Comparison of ENCODE assay signal across 10 cellular contexts in the genomic region with DNA sequence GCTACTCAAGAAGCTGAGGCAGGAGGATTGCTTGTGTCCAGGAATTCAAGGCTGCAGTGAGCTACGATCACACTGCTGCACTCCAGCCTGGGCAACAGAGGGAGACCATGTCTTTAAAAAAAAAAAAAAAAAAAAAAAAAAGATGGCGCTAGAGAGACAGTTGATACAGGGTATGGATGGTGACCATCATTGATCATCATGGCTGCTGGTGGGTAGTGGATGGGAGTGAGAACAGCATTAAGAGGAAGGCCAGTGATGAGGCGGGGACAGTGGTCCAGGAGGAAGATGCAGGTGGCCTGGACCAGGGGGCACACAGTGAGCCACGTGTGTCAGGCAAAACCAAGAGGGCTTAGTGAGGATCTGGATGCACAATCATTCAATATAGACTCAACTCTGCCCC. TPM values are rescaled to one million over a fixed set of nuclear protein-coding genes. Genes with fewer than 3 reads are reported as not detected.
DNase-seq lines count a peak whose midpoint lies in the region; ATAC-seq, FAIRE-seq and TF ChIP-seq lines count a peak whose summit lies in the region.
"Had no signal": no experiment of that assay in that cellular context is flagged by ENCODE, and none has a peak within 500 bp of the region (broad histone marks: within the 10 kb centered on the region; RNA-seq: fewer than 3 reads in every experiment).

No MANE protein-coding gene starts in this region.

- CTCF ChIA-PET in CD4-positive, alpha-beta T cell (lab: Charles Lee): no interaction called here

- no peak for DNase-seq in CD4-positive, alpha-beta T cell
- no peak for DNase-seq in HFFc6
- no peak for DNase-seq in astrocyte (ENCODE audit: low read depth)
- no peak for DNase-seq in NCI-H1436 treated with DMSO at 0.1 percent for 48 hours (lab: John Stamatoyannopoulos, UW)
- no peak for DNase-seq in effector CD4-positive, alpha-beta T cell
- DNase-seq in COR-L47 (lab: John Stamatoyannopoulos, UW): no peak
- DNase-seq in NCI-H1417 (lab: John Stamatoyannopoulos, UW): no peak

- peaks cover 29% of the 10 kb centered on the region for H3K4me1 ChIP-seq in astrocyte (ENCODE audit: insufficient read depth, low read length)

- peaks cover 28% of the 10 kb centered on the region for H3K4me1 Mint-ChIP-seq in CD4-positive, alpha-beta T cell (ENCODE audit: low read depth)
- peaks cover 53% of the 10 kb centered on the region for H3K4me1 Mint-ChIP-seq in HFFc6 (ENCODE audit: low read depth)
- H3K4me1 Mint-ChIP-seq in astrocyte (ENCODE audit: low read depth, unreplicated experiment): peaks cover 12% of the 10 kb centered on the region

- H3K9me3 ChIP-seq in CD4-positive, alpha-beta T cell (ENCODE audit: control insufficient read depth, low read length): no peaks in the 10 kb centered on the region
- H3K9me3 ChIP-seq in astrocyte (ENCODE audit: insufficient read depth, low read depth, low read length) (no peaks in the 10 kb centered on the region), neural cell (ENCODE audit: low read length) (no peaks in the 10 kb centered on the region)

- ATAC-seq in CD4-positive, alpha-beta T cell (ENCODE audit: poor library complexity): no peak

- H3K27me3 ChIP-seq in CD4-positive, alpha-beta T cell (ENCODE audit: control insufficient read depth, insufficient read depth, low read length): no peaks in the 10 kb centered on the region
- H3K27me3 ChIP-seq in astrocyte (ENCODE audit: insufficient read depth, low read length) (no peaks in the 10 kb centered on the region), neural cell (ENCODE audit: insufficient read depth, low read depth, low read length) (no peaks in the 10 kb centered on the region)

- no peaks in the 10 kb centered on the region for H3K9me2 ChIP-seq in neural cell (ENCODE audit: insufficient read depth, low read length)

- H2AFZ ChIP-seq in astrocyte (ENCODE audit: low read depth, low read length) (peak overlapping the region; percentile 70), neural cell (ENCODE audit: low read depth, low read length) (peak overlapping the region; percentile 43)

- H3K4me2 ChIP-seq in astrocyte (ENCODE audit: low read length) (no peak overlapping the region), neural cell (ENCODE audit: low read length) (no peak overlapping the region)

- intact Hi-C loops in CD4-positive, alpha-beta T cell (cut with DNase I, micrococcal nuclease): loop anchor here (2.0 to 10.0 kb wide), 4 partner anchors 26 to 468 kb away; a partner anchor contains a TSS

- H4K20me1 ChIP-seq in astrocyte (ENCODE audit: insufficient read depth, low read length) (no peaks in the 10 kb centered on the region), neural cell (ENCODE audit: insufficient read depth) (no peaks in the 10 kb centered on the region)

- no peaks in the 10 kb centered on the region for H3K36me3 Mint-ChIP-seq in CD4-positive, alpha-beta T cell (ENCODE audit: low read depth)
- H3K36me3 Mint-ChIP-seq in HFFc6 (ENCODE audit: low read depth) (0 out of 2 replicates have a peak, but pooled peaks cover 4% of the 10 kb centered on the region), astrocyte (ENCODE audit: low read depth, unreplicated experiment) (peaks cover 2% of the 10 kb centered on the region)

- H3K4me3 ChIP-seq in astrocyte (ENCODE audit: insufficient read depth, low read depth, low read length) (no peak overlapping the region), neural cell (ENCODE audit: low read length) (peak overlapping the region; percentile 92)

- H3K9me3 Mint-ChIP-seq in CD4-positive, alpha-beta T cell: no peaks in the 10 kb centered on the region
- H3K9me3 Mint-ChIP-seq in HFFc6 (no peaks in the 10 kb centered on the region), astrocyte (ENCODE audit: unreplicated experiment) (no peaks in the 10 kb centered on the region)
- H3K9me3 Mint-ChIP-seq: endodermal cell had no signal

- H3K27me3 Mint-ChIP-seq in CD4-positive, alpha-beta T cell: no peaks in the 10 kb centered on the region
- H3K27me3 Mint-ChIP-seq in HFFc6 (ENCODE audit: insufficient read depth): no peaks in the 10 kb centered on the region; the same call in none of the 2 replicates
- H3K27me3 Mint-ChIP-seq in astrocyte (ENCODE audit: low read depth, unreplicated experiment): peaks cover 2% of the 10 kb centered on the region

- TF ChIP-seq CTCF in CD4-positive, alpha-beta T cell (IDR thresholded peaks at IDR 0.05): no peak
- no peak for TF ChIP-seq CTCF in HFFc6 (IDR thresholded peaks at IDR 0.05)
- no peak for TF ChIP-seq CTCF in astrocyte (IDR thresholded peaks at IDR 0.05; ENCODE audit: insufficient read depth, low read depth, low read length)
- peak; percentile 29 for TF ChIP-seq CTCF in neural cell (IDR thresholded peaks at IDR 0.05; ENCODE audit: poor library complexity, severe bottlenecking)

- H3K79me2 ChIP-seq in astrocyte (ENCODE audit: insufficient read depth, low read length) (no peaks in the 10 kb centered on the region), neural cell (replicated peaks; ENCODE audit: insufficient read depth, low read length) (no peaks in the 10 kb centered on the region)

- FAIRE-seq in astrocyte (lab: Jason Lieb, UNC): no peak

- no peaks in the 10 kb centered on the region for H3K36me3 ChIP-seq in astrocyte (ENCODE audit: insufficient read depth, low read length)
- no peaks in the 10 kb centered on the region for H3K36me3 ChIP-seq in neural cell (ENCODE audit: insufficient read depth, low read length)
- H3K36me3 ChIP-seq: WERI-Rb-1 had no signal

- POLR2A ChIA-PET in CD4-positive, alpha-beta T cell (lab: Charles Lee): interaction anchor here (3.6 kb wide), 1 partner anchor 27 kb away, joined by 39 read pairs; a partner anchor contains a TSS

- peak overlapping the region; percentile 89 for H3K4me3 Mint-ChIP-seq in CD4-positive, alpha-beta T cell
- H3K4me3 Mint-ChIP-seq in HFFc6: peak overlapping the region; percentile 90; the same call in 1 of the 2 replicates
- H3K4me3 Mint-ChIP-seq in astrocyte (ENCODE audit: unreplicated experiment): no peak overlapping the region

- no peak for TF ChIP-seq EP300 in neural cell (conservative IDR thresholded peaks at IDR 0.05; ENCODE audit: poor library complexity, severe bottlenecking)

- no peak overlapping the region for H3K9ac ChIP-seq in astrocyte (ENCODE audit: low read length)
- H3K9ac ChIP-seq in neural cell (ENCODE audit: low read length): peak overlapping the region; percentile 96

- peak overlapping the region; percentile 51 for H3K27ac Mint-ChIP-seq in CD4-positive, alpha-beta T cell
- H3K27ac Mint-ChIP-seq in HFFc6: no peak overlapping the region
- no peak overlapping the region for H3K27ac Mint-ChIP-seq in astrocyte (ENCODE audit: unreplicated experiment)

- no peak overlapping the region for H3K27ac ChIP-seq in CD4-positive, alpha-beta T cell (ENCODE audit: low read depth, low read length)
- H3K27ac ChIP-seq in astrocyte (ENCODE audit: low read depth, low read length) (no peak overlapping the region), neural cell (ENCODE audit: low read length) (peak overlapping the region; percentile 99)
- H3K27ac ChIP-seq: WERI-Rb-1 had no signal

- no peaks in the 10 kb centered on the region for H3F3A ChIP-seq in neural cell (ENCODE audit: insufficient read depth, low read length, poor library complexity, severe bottlenecking)

- TF ChIP-seq RAD21 in neural cell (conservative IDR thresholded peaks at IDR 0.05): no peak

TF ChIP-seq in neural cell, 6 proteins besides CTCF, POLR2A, EP300 and RAD21:
- TF ChIP-seq POLR2AphosphoS5 (IDR thresholded peaks at IDR 0.05): no peak
- TF ChIP-seq, protein P1, sequence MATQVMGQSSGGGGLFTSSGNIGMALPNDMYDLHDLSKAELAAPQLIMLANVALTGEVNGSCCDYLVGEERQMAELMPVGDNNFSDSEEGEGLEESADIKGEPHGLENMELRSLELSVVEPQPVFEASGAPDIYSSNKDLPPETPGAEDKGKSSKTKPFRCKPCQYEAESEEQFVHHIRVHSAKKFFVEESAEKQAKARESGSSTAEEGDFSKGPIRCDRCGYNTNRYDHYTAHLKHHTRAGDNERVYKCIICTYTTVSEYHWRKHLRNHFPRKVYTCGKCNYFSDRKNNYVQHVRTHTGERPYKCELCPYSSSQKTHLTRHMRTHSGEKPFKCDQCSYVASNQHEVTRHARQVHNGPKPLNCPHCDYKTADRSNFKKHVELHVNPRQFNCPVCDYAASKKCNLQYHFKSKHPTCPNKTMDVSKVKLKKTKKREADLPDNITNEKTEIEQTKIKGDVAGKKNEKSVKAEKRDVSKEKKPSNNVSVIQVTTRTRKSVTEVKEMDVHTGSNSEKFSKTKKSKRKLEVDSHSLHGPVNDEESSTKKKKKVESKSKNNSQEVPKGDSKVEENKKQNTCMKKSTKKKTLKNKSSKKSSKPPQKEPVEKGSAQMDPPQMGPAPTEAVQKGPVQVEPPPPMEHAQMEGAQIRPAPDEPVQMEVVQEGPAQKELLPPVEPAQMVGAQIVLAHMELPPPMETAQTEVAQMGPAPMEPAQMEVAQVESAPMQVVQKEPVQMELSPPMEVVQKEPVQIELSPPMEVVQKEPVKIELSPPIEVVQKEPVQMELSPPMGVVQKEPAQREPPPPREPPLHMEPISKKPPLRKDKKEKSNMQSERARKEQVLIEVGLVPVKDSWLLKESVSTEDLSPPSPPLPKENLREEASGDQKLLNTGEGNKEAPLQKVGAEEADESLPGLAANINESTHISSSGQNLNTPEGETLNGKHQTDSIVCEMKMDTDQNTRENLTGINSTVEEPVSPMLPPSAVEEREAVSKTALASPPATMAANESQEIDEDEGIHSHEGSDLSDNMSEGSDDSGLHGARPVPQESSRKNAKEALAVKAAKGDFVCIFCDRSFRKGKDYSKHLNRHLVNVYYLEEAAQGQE (IDR thresholded peaks at IDR 0.05; ENCODE audit: borderline replicate concordance): no peak
- TF ChIP-seq MXI1 (conservative IDR thresholded peaks at IDR 0.05; ENCODE audit: poor library complexity, severe bottlenecking): no peak
- no peak for TF ChIP-seq EZH2 (IDR thresholded peaks at IDR 0.05; ENCODE audit: borderline replicate concordance, insufficient read depth, low read length, poor library complexity, severe bottlenecking)
- TF ChIP-seq TAF1 (IDR thresholded peaks at IDR 0.05; ENCODE audit: low read depth): no peak
- no peak for TF ChIP-seq SMC3 (conservative IDR thresholded peaks at IDR 0.05; ENCODE audit: poor library complexity)

RNA-seq across cellular contexts. Expression of a gene that starts 26.8 kb away (rescaled TPM):
- total RNA-seq in CD4-positive, alpha-beta T cell: 1 to 10 TPM; 1.5 to 2.1 TPM
- total RNA-seq in HFFc6 (2021; fragmentation: NEBNext Ultra II Directional; extraction: Animal tissue kit (Norgen Biotek cat#: 25700)): 1 to 10 TPM; 1.7 to 3.7 (median 2.9) TPM
- 5.2 and 5.8 TPM in 2 replicates for total RNA-seq in astrocyte
- polyA plus RNA-seq in neural cell: 1.8 and 3.9 TPM in 2 replicates
- 3.9 and 4.7 TPM in 2 replicates for polyA minus RNA-seq in neural cell
